Comparison of ENCODE assay signal across 16 cellular contexts in the genomic region with DNA sequence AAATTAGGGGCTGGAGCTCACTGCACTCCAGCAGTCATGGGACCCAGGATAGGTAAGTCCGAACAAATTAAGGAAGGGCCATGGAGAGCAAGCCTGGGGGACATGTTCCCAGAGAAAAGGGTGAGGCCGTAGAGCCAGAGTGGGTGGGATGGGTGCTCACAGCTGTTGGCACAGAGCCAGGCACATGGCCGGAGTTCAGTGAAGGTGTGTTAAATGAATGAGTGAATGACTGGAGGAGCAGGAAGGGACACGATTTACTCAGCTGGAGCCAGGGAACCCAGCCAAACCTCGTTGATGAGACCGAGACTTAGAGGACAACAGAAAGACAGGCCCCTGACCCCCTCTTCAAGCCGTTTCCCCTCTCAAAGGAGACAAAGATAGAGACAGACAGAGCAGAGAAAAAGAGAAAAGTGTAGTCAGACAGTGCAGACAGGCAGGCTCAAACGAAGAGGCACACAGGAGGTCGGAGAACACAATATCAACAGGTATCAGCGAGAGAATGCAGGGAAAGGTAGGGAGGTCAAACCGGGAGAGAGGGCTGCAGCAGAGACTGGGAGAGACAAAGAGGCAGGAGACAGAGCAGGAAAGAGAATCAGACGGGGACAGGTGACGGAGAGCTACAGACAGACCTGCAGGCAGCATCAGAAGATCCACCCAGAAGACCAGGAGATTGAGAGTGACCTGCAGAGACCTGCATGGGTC. TPM values are rescaled to one million over a fixed set of nuclear protein-coding genes. Genes with fewer than 3 reads are reported as not detected.
DNase-seq lines count a peak whose midpoint lies in the region; TF ChIP-seq lines count a peak whose summit lies in the region.
"Had no signal": no experiment of that assay in that cellular context is flagged by ENCODE, and none has a peak within 500 bp of the region (broad histone marks: within the 10 kb centered on the region; RNA-seq: fewer than 3 reads in every experiment).

No MANE protein-coding gene starts in this region.

- H3K79me1 ChIP-seq in mesenchymal stem cell (replicated peaks; ENCODE audit: low read length, poor library complexity, severe bottlenecking), result peaks cover 4% of the 10 kb centered on the region

- H3K9me3 ChIP-seq in mesenchymal stem cell (ENCODE audit: control insufficient read depth, low read length) (no peaks in the 10 kb centered on the region), testis (no peaks in the 10 kb centered on the region)
- H3K9me3 ChIP-seq: A549 had no signal

- no peak overlapping the region for H2BK120ac ChIP-seq in mesenchymal stem cell (ENCODE audit: low read depth, low read length)

- no peak overlapping the region for H2BK12ac ChIP-seq in mesenchymal stem cell (ENCODE audit: low read length in 2 of 2)

- H3K27me3 ChIP-seq in mesenchymal stem cell (ENCODE audit: control insufficient read depth in 1 of 2, insufficient read depth in 1 of 2, low read length in 2 of 2), result peaks cover 0 to 63% of the 10 kb centered on the region in 2 experiments
- no peaks in the 10 kb centered on the region for H3K27me3 ChIP-seq in testis

- no peak overlapping the region for H3K14ac ChIP-seq in mesenchymal stem cell (ENCODE audit: low read length in 2 of 2)

- H3K4ac ChIP-seq in mesenchymal stem cell (ENCODE audit: low read depth in 1 of 2, low read length in 2 of 2), result no peak overlapping the region

- peaks cover 0 to 7% of the 10 kb centered on the region in 2 experiments for H3K36me3 ChIP-seq in mesenchymal stem cell (ENCODE audit: control insufficient read depth in 1 of 2, insufficient read depth in 2 of 2, low read depth in 1 of 2, low read length in 2 of 2)
- H3K36me3 ChIP-seq in testis (ENCODE audit: low read depth, missing control alignments), result no peaks in the 10 kb centered on the region

- H2AK5ac ChIP-seq in mesenchymal stem cell (ENCODE audit: low read length, severe bottlenecking), result no peak overlapping the region

- no peak overlapping the region for H2AFZ ChIP-seq in mesenchymal stem cell (ENCODE audit: low read depth, low read length)
- H2AFZ ChIP-seq: PC-9 had no signal

- H3K4me2 ChIP-seq in mesenchymal stem cell (ENCODE audit: low read length, poor library complexity, severe bottlenecking), result no peak overlapping the region
- H3K4me2 ChIP-seq: A549, PC-9 had no signal

- intact Hi-C loops in testis (cut with DNase I; ENCODE audit: low total_unique reads), result no loop called here
- intact Hi-C loops in head of caudate nucleus (cut with DNase I), result no loop called here

- H4K8ac ChIP-seq in mesenchymal stem cell (ENCODE audit: low read length), result no peak overlapping the region

- no peak overlapping the region for H3K9ac ChIP-seq in mesenchymal stem cell (ENCODE audit: low read length)

- no peak for TF ChIP-seq POLR2A in testis (IDR thresholded peaks at IDR 0.05)

- no peak overlapping the region for H2BK5ac ChIP-seq in mesenchymal stem cell (ENCODE audit: low read depth, low read length, poor library complexity, severe bottlenecking)

- H2BK15ac ChIP-seq in mesenchymal stem cell (ENCODE audit: low read depth, poor library complexity, severe bottlenecking), result peak overlapping the region; percentile 54

- no peak for TF ChIP-seq CTCF in coronary artery (IDR thresholded peaks at IDR 0.05)
- TF ChIP-seq CTCF in testis (IDR thresholded peaks at IDR 0.05), result no peak

- H3K4me3 ChIP-seq in coronary artery, result peak overlapping the region; percentile 61
- H3K4me3 ChIP-seq in mesenchymal stem cell (ENCODE audit: insufficient read depth in 1 of 2, low read depth in 1 of 2, low read length in 2 of 2), result no peak overlapping the region
- peak overlapping the region; percentile 40 to 49 for H3K4me3 ChIP-seq in testis
- H3K4me3 ChIP-seq: A549, PC-9 had no signal

- WGBS in mesenchymal stem cell, result 88% methylated on average over 11 of the region's 13 CpGs
- 47 to 50% methylated on average over 13 of the region's 13 CpGs for WGBS in testis, 2 donors

- peaks cover 10% of the 10 kb centered on the region for H3K4me1 ChIP-seq in mesenchymal stem cell (ENCODE audit: control insufficient read depth, insufficient read depth, low read depth, low read length)
- peaks cover 23% of the 10 kb centered on the region for H3K4me1 ChIP-seq in testis

- H4K91ac ChIP-seq in mesenchymal stem cell (ENCODE audit: low read length), result no peak overlapping the region

- DNase-seq in NCI-H748 (lab: John Stamatoyannopoulos, UW; ENCODE audit: unreplicated experiment) (peak; percentile 15), NCI-H748 treated with DMSO at 0.1 percent for 48 hours (lab: John Stamatoyannopoulos, UW) (no peak), coronary artery (ENCODE audit: low spot score) (no peak), mesenchymal stem cell (no peak), testis (no peak), head of caudate nucleus (no peak), NCI-H226 (no peak), NCI-H2227 treated with DMSO at 0.1 percent for 48 hours (lab: John Stamatoyannopoulos, UW) (no peak)
- DNase-seq: activated CD4-positive, alpha-beta memory T cell treated with anti-CD3 and anti-CD28 coated beads for 36 hours; KG1; naive thymus-derived CD4-positive, alpha-beta T cell; NCI-H187 treated with DMSO at 0.1 percent for 48 hours; PC-9 had no signal

- H3K23ac ChIP-seq in mesenchymal stem cell (ENCODE audit: low read length in 2 of 2), result no peak overlapping the region

- H3K27ac ChIP-seq in coronary artery (peak overlapping the region in 1 of 2 donors; percentile 56), mesenchymal stem cell (ENCODE audit: low read length, poor library complexity, severe bottlenecking) (no peak overlapping the region), testis (peak overlapping the region; percentile 38 to 62)
- H3K27ac ChIP-seq: A549, PC-9 had no signal

- no peak overlapping the region for H3K18ac ChIP-seq in mesenchymal stem cell (ENCODE audit: low read depth in 1 of 2, low read length in 2 of 2)

RNA-seq across cellular contexts. Expression of gene SLCO2B1, which starts 0.6 kb away (rescaled TPM):
- polyA plus RNA-seq in mesenchymal stem cell (2013, experiment 1 of 2), result 0.18 TPM
- 0.16 TPM for polyA plus RNA-seq in mesenchymal stem cell (2013, experiment 2 of 2)
- 10 to 100 TPM; 33.2 to 46.2 TPM for total RNA-seq in testis
- 18.2 TPM for polyA plus RNA-seq in testis (ENCODE audit: insufficient read depth, low read depth, low replicate concordance)
- total RNA-seq: activated CD4-positive, alpha-beta memory T cell treated with anti-CD3 and anti-CD28 coated beads for 36 hours had no signal
- polyA plus RNA-seq: naive thymus-derived CD4-positive, alpha-beta T cell had no signal

RNA-seq across cellular contexts. Expression of gene OR2AT4, which starts 54.8 kb away (rescaled TPM):
- not detected for polyA plus RNA-seq in mesenchymal stem cell (2013, experiment 1 of 2)
- not detected for polyA plus RNA-seq in mesenchymal stem cell (2013, experiment 2 of 2)
- total RNA-seq in testis, result under 1 TPM; 0.94 to 0.99 TPM
- 0.04 TPM for polyA plus RNA-seq in testis (ENCODE audit: insufficient read depth, low read depth, low replicate concordance)
- total RNA-seq: activated CD4-positive, alpha-beta memory T cell treated with anti-CD3 and anti-CD28 coated beads for 36 hours; epithelial cell of proximal tubule; naive thymus-derived CD4-positive, alpha-beta T cell had no signal
- polyA plus RNA-seq: naive thymus-derived CD4-positive, alpha-beta T cell; urinary bladder had no signal

Comparison
In these comparisons a context has a peak if more than half of its experiments do, and no peak if none do; other contexts are left out.
1. H3K4me3 ChIP-seq: peak in coronary artery (single experiment) and testis (2 of 2); none in mesenchymal stem cell (0 of 2).